In genomic region chr20:45470262-45470931, GRCh38 we compare ENCODE assay signal across 1 cellular context.
TF ChIP-seq lines count a peak whose summit lies in the region.

No MANE protein-coding gene starts in this region.

TF ChIP-seq in HEK293, 187 proteins besides CTCF, POLR2A, EP300 and RAD21 (continued from another document):
- no peak for TF ChIP-seq ZNF423 (tag by site-specific recombination; IDR thresholded peaks at IDR 0.05)
- no peak for TF ChIP-seq ZBTB8A (tag by site-specific recombination; IDR thresholded peaks at IDR 0.05)
